ENCODE assay signal across 22 cellular contexts in the genomic region with DNA sequence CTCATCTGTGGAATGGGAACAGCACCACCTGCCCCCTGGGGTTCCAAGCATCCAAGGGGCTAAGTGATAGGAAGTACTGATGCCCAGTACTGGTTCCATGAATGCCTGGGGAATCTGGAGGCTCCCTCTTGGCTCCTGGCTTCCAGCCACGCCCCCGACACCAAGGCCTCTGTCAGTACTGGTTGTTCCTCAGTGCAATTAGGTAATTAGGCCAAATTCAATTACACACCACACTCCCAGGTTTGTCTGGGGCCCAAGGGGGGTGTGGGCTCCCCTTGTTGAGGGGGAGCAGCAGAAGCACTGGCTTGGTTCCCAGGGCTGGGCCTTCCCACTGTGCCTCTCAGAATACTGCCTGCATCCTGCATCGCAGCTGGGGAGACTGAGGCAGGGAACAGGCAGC.
DNase-seq lines count a peak whose midpoint lies in the region; ATAC-seq, FAIRE-seq and TF ChIP-seq lines count a peak whose summit lies in the region.
"Had no signal": no experiment of that assay in that cellular context is flagged by ENCODE, and none has a peak within 500 bp of the region (broad histone marks: within the 10 kb centered on the region; RNA-seq: fewer than 3 reads in every experiment).

No MANE protein-coding gene starts in this region.

- H3K4me1 ChIP-seq in HepG2 (ENCODE audit: insufficient read depth, low read length) (no peaks in the 10 kb centered on the region), right lobe of liver (no peaks in the 10 kb centered on the region), trophoblast cell (ENCODE audit: control insufficient read depth in 1 of 2, insufficient read depth in 2 of 2, low read length in 2 of 2) (peaks cover 55 to 65% of the 10 kb centered on the region in 2 experiments), suprapubic skin (peaks cover 76% of the 10 kb centered on the region), HAP-1 (peaks cover 6% of the 10 kb centered on the region)

- no peak overlapping the region for H2AFZ ChIP-seq in HepG2 (ENCODE audit: low read length)
- no peak overlapping the region for H2AFZ ChIP-seq in trophoblast cell (ENCODE audit: insufficient read depth, low read length, poor library complexity)

- H4K20me1 ChIP-seq in HepG2 (ENCODE audit: insufficient read depth, low read length), result peaks cover 13% of the 10 kb centered on the region; the same call in 1 of the 2 replicates

- no peak for TF ChIP-seq EP300 in HepG2 (IDR thresholded peaks at IDR 0.05; ENCODE audit: low read depth in 2 of 2, low read length in 2 of 2)
- TF ChIP-seq EP300 in HepG2 (CRISPR knock-in tag; IDR thresholded peaks at IDR 0.05; ENCODE audit: borderline replicate concordance), result no peak
- TF ChIP-seq EP300 in suprapubic skin (IDR thresholded peaks at IDR 0.05), result no peak

- H2BK5ac ChIP-seq in trophoblast cell (ENCODE audit: low read depth, low read length, poor library complexity), result no peak overlapping the region

- CTCF ChIA-PET in HepG2 (lab: Yijun Ruan, JAX; ENCODE audit: low intra/inter-chr PET ratio, low total read pairs), result no interaction called here

- TF ChIP-seq RAD21 in HepG2 (CRISPR knock-in tag; IDR thresholded peaks at IDR 0.05), result no peak

- no peak overlapping the region for H3K14ac ChIP-seq in trophoblast cell (ENCODE audit: low read length)

- no TSS peak for BruUV-seq in HepG2 (replicated peaks; lab: Mats Ljungman, UMichigan)

- H3K9ac ChIP-seq in HepG2 (ENCODE audit: insufficient read depth, low read depth, low read length) (no peak overlapping the region), trophoblast cell (ENCODE audit: low read length) (no peak overlapping the region)
- H3K9ac ChIP-seq: BLaER1 had no signal

- H4K91ac ChIP-seq in trophoblast cell (ENCODE audit: low read depth, low read length), result no peak overlapping the region

- no peak overlapping the region for H3K4ac ChIP-seq in trophoblast cell (ENCODE audit: low read depth, low read length)

- no peaks in the 10 kb centered on the region for H3K79me2 ChIP-seq in HepG2 (ENCODE audit: insufficient read depth, low read length)
- peaks cover 6% of the 10 kb centered on the region for H3K79me2 ChIP-seq in trophoblast cell (ENCODE audit: control insufficient read depth, insufficient read depth, low read length, poor library complexity)

- TF ChIP-seq POLR2A in HepG2 (IDR thresholded peaks at IDR 0.05; ENCODE audit: insufficient read depth in 1 of 2, low read depth in 2 of 2, low read length in 2 of 2) (no peak), right lobe of liver (IDR thresholded peaks at IDR 0.05) (no peak), suprapubic skin (IDR thresholded peaks at IDR 0.05) (no peak)

- in situ Hi-C loops in HepG2 (cut with HindIII; ENCODE audit: extremely low pct_ligation_motif_present, low pct_unique_long_range_greater_than_20kb) (no loop called here), HAP-1 (cut with MboI; ENCODE audit: low sequenced_read_pairs) (no loop called here)

- TF ChIP-seq CTCF in HepG2 (CRISPR knock-in tag; IDR thresholded peaks at IDR 0.05) (no peak), right lobe of liver (IDR thresholded peaks at IDR 0.05) (no peak), suprapubic skin (IDR thresholded peaks at IDR 0.05) (no peak)

- H3K18ac ChIP-seq in trophoblast cell (ENCODE audit: low read length), result peak overlapping the region; percentile 15

- peaks cover 50% of the 10 kb centered on the region for H3K79me1 ChIP-seq in trophoblast cell (ENCODE audit: low read length)

- no peak overlapping the region for H2AK5ac ChIP-seq in trophoblast cell (ENCODE audit: low read length)

- no peaks in the 10 kb centered on the region for H3K9me3 ChIP-seq in HepG2 (ENCODE audit: low read length)
- H3K9me3 ChIP-seq in right lobe of liver, result no peaks in the 10 kb centered on the region
- H3K9me3 ChIP-seq in trophoblast cell (ENCODE audit: insufficient read depth, low read depth, low read length), result no peaks in the 10 kb centered on the region
- H3K9me3 ChIP-seq in suprapubic skin, result no peaks in the 10 kb centered on the region
- no peaks in the 10 kb centered on the region for H3K9me3 ChIP-seq in HAP-1
- H3K9me3 ChIP-seq: BLaER1 had no signal

- no peak overlapping the region for H3K4me2 ChIP-seq in HepG2 (ENCODE audit: low read depth, low read length)
- H3K4me2 ChIP-seq in trophoblast cell (ENCODE audit: low read length), result no peak overlapping the region
- H3K4me2 ChIP-seq: BLaER1 had no signal

- 100% methylated on average over 1 of the region's 3 CpGs for WGBS in HepG2 (ENCODE audit: low lambda C conversion rate)
- no CpG with 5 or more reads among the region's 3 CpGs for WGBS in right lobe of liver (ENCODE audit: insufficient coverage, low coverage, low lambda C conversion rate, missing lambda C conversion rate)
- no CpG with 5 or more reads among the region's 3 CpGs for WGBS in trophoblast cell (ENCODE audit: extremely low coverage, insufficient coverage, insufficient read length)
- WGBS in suprapubic skin, result 74% methylated on average over 3 of the region's 3 CpGs

- H3K23ac ChIP-seq in trophoblast cell (ENCODE audit: low read length), result no peak overlapping the region

- H3K27me3 ChIP-seq in HepG2 (ENCODE audit: control insufficient read depth in 1 of 2, insufficient read depth in 2 of 2, low read length in 2 of 2) (no peaks in the 10 kb centered on the region), right lobe of liver (no peaks in the 10 kb centered on the region), trophoblast cell (ENCODE audit: insufficient read depth, low read length) (no peaks in the 10 kb centered on the region), suprapubic skin (no peaks in the 10 kb centered on the region), HAP-1 (ENCODE audit: low read depth) (no peaks in the 10 kb centered on the region)
- H3K27me3 ChIP-seq: BLaER1 had no signal

- intact Hi-C loops in HepG2 (cut with micrococcal nuclease; ENCODE audit: unreplicated experiment), result no loop called here
- intact Hi-C loops in right lobe of liver (cut with DNase I), result no loop called here

- peaks cover 37 to 88% of the 10 kb centered on the region in 2 experiments for H3K36me3 ChIP-seq in HepG2 (replicated peaks in 1 of 2; ENCODE audit: control insufficient read depth in 1 of 2, insufficient read depth in 2 of 2, low read length in 2 of 2)
- peaks cover 0 to 5% (median 0%) of the 10 kb centered on the region in 4 donors for H3K36me3 ChIP-seq in right lobe of liver
- H3K36me3 ChIP-seq in trophoblast cell (ENCODE audit: control insufficient read depth in 1 of 2, insufficient read depth in 2 of 2, low read length in 2 of 2), result peaks cover 15 to 32% of the 10 kb centered on the region in 2 experiments
- peaks cover 11% of the 10 kb centered on the region for H3K36me3 ChIP-seq in suprapubic skin
- H3K36me3 ChIP-seq in HAP-1 (replicated peaks), result no peaks in the 10 kb centered on the region

- ATAC-seq in HepG2 (no peak), right lobe of liver (no peak)
- ATAC-seq: CD8-positive, alpha-beta T cell; HCT116 had no signal

- H3K4me3 ChIP-seq in HepG2 (replicated peaks in 1 of 3; ENCODE audit: insufficient read depth in 1 of 3, low read depth in 2 of 3, low read length in 3 of 3) (no peak overlapping the region), right lobe of liver (no peak overlapping the region), trophoblast cell (ENCODE audit: low read depth, low read length) (no peak overlapping the region), suprapubic skin (no peak overlapping the region), HAP-1 (no peak overlapping the region)
- H3K4me3 ChIP-seq: BLaER1 had no signal

- H4K8ac ChIP-seq in trophoblast cell (ENCODE audit: low read depth, low read length), result no peak overlapping the region

- no peak overlapping the region for H4K12ac ChIP-seq in trophoblast cell (ENCODE audit: low read depth, low read length)

- H2BK12ac ChIP-seq in trophoblast cell (ENCODE audit: low read length), result no peak overlapping the region

- DNase-seq in HepG2 (ENCODE audit: low spot score) (no peak), right lobe of liver (no peak), NCI-H69 (lab: John Stamatoyannopoulos, UW) (peak; percentile 59), trophoblast cell (no peak), suprapubic skin (ENCODE audit: low spot score in 2 of 2) (no peak), inferior parietal cortex (ENCODE audit: extremely low spot score) (no peak), medulla oblongata (ENCODE audit: extremely low spot score) (no peak), HAP-1 (ENCODE audit: low spot score in 2 of 2) (no peak)
- DNase-seq: Calu3; CD4-positive, CD25-positive, alpha-beta regulatory T cell; CD8-positive, alpha-beta T cell; DMS53; DMS79 treated with DMSO at 0.1 percent for 48 hours; GF-D8; GOT3; HFFc6 had no signal

- no peak for FAIRE-seq in HepG2 (lab: Jason Lieb, UNC)
- FAIRE-seq: GM12891, GM18507, H54 had no signal

- H2BK120ac ChIP-seq in trophoblast cell (ENCODE audit: insufficient read depth, low read length, poor library complexity), result no peak overlapping the region

- H3K27ac ChIP-seq in HepG2 (ENCODE audit: extremely low read length, insufficient read depth, low read length) (no peak overlapping the region), right lobe of liver (no peak overlapping the region), trophoblast cell (ENCODE audit: low read depth, low read length) (no peak overlapping the region), suprapubic skin (peak overlapping the region; percentile 26)
- H3K27ac ChIP-seq: BLaER1, C4-2B had no signal

- POLR2A ChIA-PET in HepG2 (lab: Yijun Ruan, JAX), result no interaction called here

TF ChIP-seq in HepG2, 621 proteins besides CTCF, POLR2A, EP300 and RAD21:
- TF ChIP-seq ZNF496 (CRISPR knock-in tag; IDR thresholded peaks at IDR 0.05; ENCODE audit: insufficient replicate concordance) (no peak), ZNF629 (CRISPR knock-in tag; conservative IDR thresholded peaks at IDR 0.05) (peak; percentile 69; the same call in 1 of the 2 replicates)
TF ChIP-seq in HepG2: peak in this region for 1.
